Comparison of ENCODE assay signal across 20 cellular contexts in genomic region chr22:34966980-34967379, GRCh38.
A peak's percentile ranks its signal among the peaks of the same experiment; 100 is the strongest.
DNase-seq lines count a peak whose midpoint lies in the region; ATAC-seq, FAIRE-seq and TF ChIP-seq lines count a peak whose summit lies in the region.
"Had no signal": no experiment of that assay in that cellular context is flagged by ENCODE, and none has a peak within 500 bp of the region (broad histone marks: within the 10 kb centered on the region; RNA-seq: fewer than 3 reads in every experiment).

No MANE protein-coding gene starts in this region.

- no peak overlapping the region for H3K4ac ChIP-seq in mesenchymal stem cell (ENCODE audit: low read depth in 1 of 2, low read length in 2 of 2)

- H3K18ac ChIP-seq in mesenchymal stem cell (ENCODE audit: low read depth in 1 of 2, low read length in 2 of 2), result no peak overlapping the region

- no peak overlapping the region for H4K8ac ChIP-seq in mesenchymal stem cell (ENCODE audit: low read length)

- no peak overlapping the region for H3K14ac ChIP-seq in mesenchymal stem cell (ENCODE audit: low read length in 2 of 2)

- in situ Hi-C loops in SK-MEL-5 (cut with HindIII; ENCODE audit: low pct_unique_long_range_greater_than_20kb, low sequenced_read_pairs), result no loop called here

- no peak overlapping the region for H2AK5ac ChIP-seq in mesenchymal stem cell (ENCODE audit: low read length, severe bottlenecking)

- no peak overlapping the region for H2BK120ac ChIP-seq in mesenchymal stem cell (ENCODE audit: low read depth, low read length)

- ATAC-seq in foreskin keratinocyte (no peak), heart right ventricle (no peak)
- ATAC-seq: activated CD8-positive, alpha-beta memory T cell treated with anti-CD3 and anti-CD28 coated beads, Interleukin-2, amount 10 ng/mL, durations not matched to agents 7 days and 5 days; stimulated activated effector memory CD8-positive, alpha-beta T cell treated with anti-CD3 and anti-CD28 coated beads, Interleukin-12 subunit alpha, Interleukin-12 subunit beta, amount 100 ng/mL, for 72 hours had no signal

- TF ChIP-seq CTCF in foreskin keratinocyte (conservative IDR thresholded peaks at IDR 0.05) (peak; percentile 28), heart right ventricle (IDR thresholded peaks at IDR 0.05) (no peak)

- H3K36me3 ChIP-seq in mesenchymal stem cell (ENCODE audit: control insufficient read depth in 1 of 2, insufficient read depth in 2 of 2, low read depth in 1 of 2, low read length in 2 of 2) (no peaks in the 10 kb centered on the region), heart right ventricle (no peaks in the 10 kb centered on the region)

- no peak for TF ChIP-seq POLR2A in H54 (IDR thresholded peaks at IDR 0.05; ENCODE audit: low read depth, low read length)

- H2AFZ ChIP-seq in mesenchymal stem cell (ENCODE audit: low read depth, low read length), result no peak overlapping the region

- WGBS in mesenchymal stem cell, result 32% methylated on average over 2 of the region's 2 CpGs
- 54 to 57% methylated on average over 2 of the region's 2 CpGs for WGBS in heart right ventricle, 2 donors

- intact Hi-C loops in heart right ventricle (cut with DNase I), result no loop called here

- H3K9me3 ChIP-seq in mesenchymal stem cell (ENCODE audit: control insufficient read depth, low read length), result no peaks in the 10 kb centered on the region
- H3K9me3 ChIP-seq in heart right ventricle, result no peaks in the 10 kb centered on the region

- H3K23ac ChIP-seq in mesenchymal stem cell (ENCODE audit: low read length in 2 of 2), result no peak overlapping the region

- no peak overlapping the region for H2BK12ac ChIP-seq in mesenchymal stem cell (ENCODE audit: low read length in 2 of 2)

- peak; percentile 50 for FAIRE-seq in H54 (lab: Jason Lieb, UNC)

- H3K27ac ChIP-seq in foreskin keratinocyte, result no peak overlapping the region
- no peak overlapping the region for H3K27ac ChIP-seq in mesenchymal stem cell (ENCODE audit: low read length, poor library complexity, severe bottlenecking)
- H3K27ac ChIP-seq in heart right ventricle, result no peak overlapping the region
- H3K27ac ChIP-seq: SK-N-MC had no signal

- H3K79me1 ChIP-seq in mesenchymal stem cell (replicated peaks; ENCODE audit: low read length, poor library complexity, severe bottlenecking), result no peaks in the 10 kb centered on the region

- no peak overlapping the region for H3K4me2 ChIP-seq in mesenchymal stem cell (ENCODE audit: low read length, poor library complexity, severe bottlenecking)

- H3K4me3 ChIP-seq in mesenchymal stem cell (ENCODE audit: insufficient read depth in 1 of 2, low read depth in 1 of 2, low read length in 2 of 2) (no peak overlapping the region), heart right ventricle (no peak overlapping the region)
- H3K4me3 ChIP-seq: SK-N-MC had no signal

- H3K27me3 ChIP-seq in foreskin keratinocyte (no peaks in the 10 kb centered on the region), mesenchymal stem cell (ENCODE audit: control insufficient read depth in 1 of 2, insufficient read depth in 1 of 2, low read length in 2 of 2) (no peaks in the 10 kb centered on the region), heart right ventricle (peaks cover 0 to 15% (median 3%) of the 10 kb centered on the region in 7 donors)

- H4K91ac ChIP-seq in mesenchymal stem cell (ENCODE audit: low read length), result no peak overlapping the region

- DNase-seq in A172 (ENCODE audit: low spot score) (peak; percentile 1), H54 (ENCODE audit: insufficient read length, low spot score) (peak; percentile 64), SK-MEL-5 (ENCODE audit: low read depth, low spot score) (peak; percentile 12), foreskin keratinocyte (peak; percentile 1 to 64), NCI-H1105 treated with DMSO at 0.1 percent for 48 hours (lab: John Stamatoyannopoulos, UW) (no peak), mesenchymal stem cell (no peak), heart right ventricle (no peak)
- DNase-seq in stimulated activated naive CD4-positive, alpha-beta T cell (lab: John Stamatoyannopoulos, UW), result no peak
- DNase-seq: 8988T; activated CD4-positive, alpha-beta T cell treated with anti-CD3 and anti-CD28 coated beads for 1 hour; activated CD8-positive, alpha-beta memory T cell treated with anti-CD3 and anti-CD28 coated beads, Interleukin-2, amount 10 ng/mL, durations not matched to agents 7 days and 5 days; CD4-positive, CD25-positive, alpha-beta regulatory T cell; central memory CD4-positive, alpha-beta T cell; NCI-H1092 treated with DMSO at 0.1 percent for 48 hours; NCI-H2107; OCI-M1; stimulated activated CD4-positive, alpha-beta T cell treated with anti-CD3 and anti-CD28 coated beads, Interleukin-15, amount 100 ng/mL, for 24 hours; T-helper 9 cell had no signal

- no peak overlapping the region for H2BK15ac ChIP-seq in mesenchymal stem cell (ENCODE audit: low read depth, poor library complexity, severe bottlenecking)

- no peaks in the 10 kb centered on the region for H3K4me1 ChIP-seq in foreskin keratinocyte
- no peaks in the 10 kb centered on the region for H3K4me1 ChIP-seq in mesenchymal stem cell (ENCODE audit: control insufficient read depth, insufficient read depth, low read depth, low read length)
- no peaks in the 10 kb centered on the region for H3K4me1 ChIP-seq in heart right ventricle

- H3K9ac ChIP-seq in mesenchymal stem cell (ENCODE audit: low read length), result no peak overlapping the region

- H2BK5ac ChIP-seq in mesenchymal stem cell (ENCODE audit: low read depth, low read length, poor library complexity, severe bottlenecking), result no peak overlapping the region

Comparison
In these comparisons a context has a peak if more than half of its experiments do, and no peak if none do; other contexts are left out.
1. DNase-seq: peak in A172 (single experiment), H54 (single experiment), SK-MEL-5 (single experiment) and foreskin keratinocyte (2 of 2); none in NCI-H1105 treated with DMSO at 0.1 percent for 48 hours (single experiment), stimulated activated naive CD4-positive, alpha-beta T cell (0 of 6), mesenchymal stem cell (single experiment) and heart right ventricle (0 of 2).